35 cellular contexts compared by ENCODE assay signal in genomic region chr4:120400441-120400840, GRCh38.
DNase-seq lines count a peak whose midpoint lies in the region; ATAC-seq, FAIRE-seq and TF ChIP-seq lines count a peak whose summit lies in the region.
"Had no signal": no experiment of that assay in that cellular context is flagged by ENCODE, and none has a peak within 500 bp of the region (broad histone marks: within the 10 kb centered on the region; RNA-seq: fewer than 3 reads in every experiment).

No MANE protein-coding gene starts in this region.

- no peak for TF ChIP-seq POLR2A in H1 (IDR thresholded peaks at IDR 0.05; ENCODE audit: control extremely low read depth in 1 of 2, low read depth in 2 of 2, low read length in 2 of 2)

- no peak overlapping the region for H2BK12ac ChIP-seq in H1 (ENCODE audit: low read depth, low read length)

- no peak for TF ChIP-seq EP300 in H1 (IDR thresholded peaks at IDR 0.05; ENCODE audit: borderline replicate concordance in 1 of 2, low read depth in 2 of 2, low read length in 2 of 2)

- H3K36me3 Mint-ChIP-seq in stimulated activated effector memory CD8-positive, alpha-beta T cell treated with anti-CD3 and anti-CD28 coated beads, Interleukin-12 subunit alpha, Interleukin-12 subunit beta, amount 100 ng/mL, for 72 hours, result no peaks in the 10 kb centered on the region
- no peaks in the 10 kb centered on the region for H3K36me3 Mint-ChIP-seq in activated CD8-positive, alpha-beta T cell treated with anti-CD3 and anti-CD28 coated beads for 36 hours (ENCODE audit: low read depth)
- H3K36me3 Mint-ChIP-seq: CD14-positive monocyte; CD4-positive, alpha-beta memory T cell; CD4-positive, CD25-positive, alpha-beta regulatory T cell; CD8-positive, alpha-beta memory T cell; CD8-positive, alpha-beta T cell had no signal

- no peak overlapping the region for H3K4me2 ChIP-seq in H1 (ENCODE audit: insufficient read depth in 1 of 2, low read depth in 2 of 2, low read length in 2 of 2)
- H3K4me2 ChIP-seq in smooth muscle cell, result peak overlapping the region; percentile 36
- H3K4me2 ChIP-seq: A549; BLaER1; BLaER1 treated with 17β-estradiol and CSF1 and Interleukin-3, amounts not matched to agents 10 nM and 100 nM had no signal

- H3F3A ChIP-seq in smooth muscle cell (ENCODE audit: low read depth), result no peaks in the 10 kb centered on the region

- no peak for ATAC-seq in stimulated activated effector memory CD8-positive, alpha-beta T cell treated with anti-CD3 and anti-CD28 coated beads, Interleukin-12 subunit alpha, Interleukin-12 subunit beta, amount 100 ng/mL, for 72 hours
- no peak for ATAC-seq in activated CD8-positive, alpha-beta T cell treated with anti-CD3 and anti-CD28 coated beads for 36 hours
- ATAC-seq: A549; CD8-positive, alpha-beta T cell had no signal

- H3K79me1 ChIP-seq in H1 (ENCODE audit: low read depth, low read length), result no peaks in the 10 kb centered on the region

- no peak overlapping the region for H2BK120ac ChIP-seq in H1 (replicated peaks; ENCODE audit: low read depth, low read length)

- no peak for FAIRE-seq in H1 (lab: Jason Lieb, UNC)
- FAIRE-seq: A549 had no signal

- H4K8ac ChIP-seq in H1 (ENCODE audit: extremely low read depth, insufficient read depth, low read length), result no peak overlapping the region

- H4K5ac ChIP-seq in H1 (ENCODE audit: insufficient read length, low read depth, low read length), result no peak overlapping the region

- H4K91ac ChIP-seq in H1 (replicated peaks; ENCODE audit: insufficient read length, low read length), result no peak overlapping the region

- H2AFZ ChIP-seq in H1 (ENCODE audit: low read length) (0 out of 2 replicates have a peak overlapping the region, but pooled peaks have one; percentile 29), smooth muscle cell (ENCODE audit: low read depth) (no peak overlapping the region)

- H2AK5ac ChIP-seq in H1 (ENCODE audit: low read depth, low read length), result no peak overlapping the region

- DNase-seq in SJCRH30 (peak; percentile 66 to 80), amniotic epithelial cell (ENCODE audit: low read depth) (peak; percentile 16), H1 (ENCODE audit: low read depth in 1 of 2, low spot score in 2 of 2) (no peak), smooth muscle cell (lab: John Stamatoyannopoulos, UW; ENCODE audit: unreplicated experiment) (no peak), left ventricle myocardium inferior (no peak)
- DNase-seq in stimulated activated effector memory CD8-positive, alpha-beta T cell treated with anti-CD3 and anti-CD28 coated beads, Interleukin-12 subunit alpha, Interleukin-12 subunit beta, amount 100 ng/mL, for 72 hours (ENCODE audit: low spot score in 2 of 2), result no peak
- no peak for DNase-seq in activated CD8-positive, alpha-beta memory T cell treated with anti-CD3 and anti-CD28 coated beads for 24 hours
- DNase-seq in activated CD8-positive, alpha-beta T cell treated with anti-CD3 and anti-CD28 coated beads for 36 hours, result no peak
- DNase-seq: 8988T; ACHN; AML-193; BE2C; C1 segment of cervical spinal cord; Caco-2; Calu3; CD4-positive, alpha-beta memory T cell; CD4-positive, alpha-beta T cell; CD4-positive, CD25-positive, alpha-beta regulatory T cell; CD8-positive, alpha-beta memory T cell; CD8-positive, alpha-beta T cell; COR-L47; DMS 273 treated with DMSO at 0.1 percent for 48 hours; DMS153; DMS53; DMS79; DMS79 treated with DMSO at 0.1 percent for 48 hours; DND-41; EL had no signal

- H3K4me3 Mint-ChIP-seq in stimulated activated effector memory CD8-positive, alpha-beta T cell treated with anti-CD3 and anti-CD28 coated beads, Interleukin-12 subunit alpha, Interleukin-12 subunit beta, amount 100 ng/mL, for 72 hours, result no peak overlapping the region
- no peak overlapping the region for H3K4me3 Mint-ChIP-seq in activated CD8-positive, alpha-beta T cell treated with anti-CD3 and anti-CD28 coated beads for 36 hours
- H3K4me3 Mint-ChIP-seq: B cell; CD14-positive monocyte; CD4-positive, alpha-beta memory T cell; CD4-positive, alpha-beta T cell; CD4-positive, CD25-positive, alpha-beta regulatory T cell; CD8-positive, alpha-beta memory T cell; CD8-positive, alpha-beta T cell had no signal

- CTCF ChIA-PET in H1 (lab: Charles Lee; ENCODE audit: partially characterized antibody), result interaction anchor here (1.0 to 1.2 kb wide), 3 partner anchors 8 to 577 kb away, joined by 3 read pairs; no protein-coding TSS in a partner anchor
- CTCF ChIA-PET in activated CD8-positive, alpha-beta T cell treated with anti-CD3 and anti-CD28 coated beads for 36 hours (lab: Charles Lee), result no interaction called here

- H3K4ac ChIP-seq in H1 (replicated peaks; ENCODE audit: insufficient read length, low read depth, low read length), result no peak overlapping the region

- peaks cover 35% of the 10 kb centered on the region for H3K4me1 ChIP-seq in SJCRH30
- no peaks in the 10 kb centered on the region for H3K4me1 ChIP-seq in H1 (replicated peaks in 1 of 4; ENCODE audit: control insufficient read depth in 3 of 4, insufficient read depth in 4 of 4, low read length in 3 of 4)
- H3K4me1 ChIP-seq in smooth muscle cell (ENCODE audit: low read depth), result peaks cover 4% of the 10 kb centered on the region
- H3K4me1 ChIP-seq in left ventricle myocardium inferior, result no peaks in the 10 kb centered on the region
- H3K4me1 ChIP-seq: A549; BE2C; BLaER1; BLaER1 treated with 17β-estradiol and CSF1 and Interleukin-3, amounts not matched to agents 10 nM and 100 nM; Caco-2 had no signal

- peak overlapping the region; percentile 87 for H3K27ac ChIP-seq in SJCRH30
- no peak overlapping the region for H3K27ac ChIP-seq in H1 (ENCODE audit: low read depth, low read length)
- H3K27ac ChIP-seq in smooth muscle cell (ENCODE audit: low read depth), result no peak overlapping the region
- no peak overlapping the region for H3K27ac ChIP-seq in left ventricle myocardium inferior (replicated peaks)
- H3K27ac ChIP-seq: 22Rv1; A549; BLaER1; BLaER1 treated with 17β-estradiol and CSF1 and Interleukin-3, amounts not matched to agents 10 nM and 100 nM; C4-2B had no signal

- no peak overlapping the region for H3K56ac ChIP-seq in H1 (replicated peaks; ENCODE audit: insufficient read length, low read depth, low read length)

- no peaks in the 10 kb centered on the region for H3K79me2 ChIP-seq in H1 (ENCODE audit: control insufficient read depth in 1 of 2, insufficient read depth in 2 of 2, low read length in 2 of 2)
- no peaks in the 10 kb centered on the region for H3K79me2 ChIP-seq in smooth muscle cell (ENCODE audit: low read depth)

- no peak overlapping the region for H3K14ac ChIP-seq in H1 (ENCODE audit: insufficient read length)

- no peak overlapping the region for H3K23ac ChIP-seq in H1 (ENCODE audit: insufficient read length)

- no peaks in the 10 kb centered on the region for H3K4me1 Mint-ChIP-seq in stimulated activated effector memory CD8-positive, alpha-beta T cell treated with anti-CD3 and anti-CD28 coated beads, Interleukin-12 subunit alpha, Interleukin-12 subunit beta, amount 100 ng/mL, for 72 hours
- H3K4me1 Mint-ChIP-seq in activated CD8-positive, alpha-beta T cell treated with anti-CD3 and anti-CD28 coated beads for 36 hours (ENCODE audit: low read depth), result no peaks in the 10 kb centered on the region
- H3K4me1 Mint-ChIP-seq: B cell; CD14-positive monocyte; CD4-positive, alpha-beta memory T cell; CD4-positive, CD25-positive, alpha-beta regulatory T cell; CD8-positive, alpha-beta memory T cell had no signal

- H4K20me1 ChIP-seq in H1 (replicated peaks in 1 of 2; ENCODE audit: control insufficient read depth in 1 of 2, insufficient read depth in 2 of 2, low read length in 2 of 2) (no peaks in the 10 kb centered on the region), smooth muscle cell (ENCODE audit: low read depth) (no peaks in the 10 kb centered on the region)
- H4K20me1 ChIP-seq: BLaER1; BLaER1 treated with 17β-estradiol and CSF1 and Interleukin-3, amounts not matched to agents 10 nM and 100 nM had no signal

- H3K9me3 ChIP-seq in SJCRH30 (replicated peaks), result no peaks in the 10 kb centered on the region
- no peaks in the 10 kb centered on the region for H3K9me3 ChIP-seq in H1 (ENCODE audit: insufficient read depth in 2 of 2, low read depth in 1 of 2, low read length in 1 of 2)
- H3K9me3 ChIP-seq in smooth muscle cell (replicated peaks; ENCODE audit: low read depth), result no peaks in the 10 kb centered on the region
- H3K9me3 ChIP-seq in left ventricle myocardium inferior (replicated peaks), result no peaks in the 10 kb centered on the region
- H3K9me3 ChIP-seq: A549; BE2C; BLaER1; BLaER1 treated with 17β-estradiol and CSF1 and Interleukin-3, amounts not matched to agents 10 nM and 100 nM; Caco-2 had no signal

- POLR2A ChIA-PET in H1 (lab: Charles Lee; ENCODE audit: partially characterized antibody), result interaction anchor here (0.5 kb wide), 1 partner anchor 427 kb away, joined by 3 read pairs; no protein-coding TSS in a partner anchor
- POLR2A ChIA-PET in activated CD8-positive, alpha-beta T cell treated with anti-CD3 and anti-CD28 coated beads for 36 hours (lab: Charles Lee), result no interaction called here

- intact Hi-C loops in left ventricle myocardium inferior (cut with micrococcal nuclease), result no loop called here
- intact Hi-C loops in activated CD8-positive, alpha-beta T cell treated with anti-CD3 and anti-CD28 coated beads for 36 hours (cut with micrococcal nuclease), result no loop called here

- TF ChIP-seq CTCF in H1 (IDR thresholded peaks at IDR 0.05; ENCODE audit: control extremely low read depth in 1 of 3, insufficient read depth in 1 of 3, low read depth in 1 of 3, low read length in 3 of 3) (no peak), smooth muscle cell (IDR thresholded peaks at IDR 0.05; ENCODE audit: borderline replicate concordance, insufficient read depth, poor library complexity, severe bottlenecking) (no peak), left ventricle myocardium inferior (IDR thresholded peaks at IDR 0.05; ENCODE audit: borderline replicate concordance) (no peak)
- TF ChIP-seq CTCF in activated CD8-positive, alpha-beta T cell treated with anti-CD3 and anti-CD28 coated beads for 36 hours (IDR thresholded peaks at IDR 0.05), result no peak

- H3K23me2 ChIP-seq in H1 (ENCODE audit: low read depth, low read length), result no peaks in the 10 kb centered on the region

- no peak overlapping the region for H3K27ac Mint-ChIP-seq in stimulated activated effector memory CD8-positive, alpha-beta T cell treated with anti-CD3 and anti-CD28 coated beads, Interleukin-12 subunit alpha, Interleukin-12 subunit beta, amount 100 ng/mL, for 72 hours
- H3K27ac Mint-ChIP-seq in activated CD8-positive, alpha-beta T cell treated with anti-CD3 and anti-CD28 coated beads for 36 hours, result no peak overlapping the region
- H3K27ac Mint-ChIP-seq: B cell; CD14-positive monocyte; CD4-positive, alpha-beta memory T cell; CD4-positive, alpha-beta T cell; CD4-positive, CD25-positive, alpha-beta regulatory T cell; CD8-positive, alpha-beta memory T cell; CD8-positive, alpha-beta T cell had no signal

- no peak overlapping the region for H2BK20ac ChIP-seq in H1 (ENCODE audit: low read length)

- H3K4me3 ChIP-seq in SJCRH30 (no peak overlapping the region), H1 (ENCODE audit: extremely low read depth in 1 of 4, insufficient read depth in 2 of 4, low read depth in 3 of 4, low read length in 4 of 4) (no peak overlapping the region), smooth muscle cell (no peak overlapping the region), left ventricle myocardium inferior (no peak overlapping the region)
- H3K4me3 ChIP-seq: A549; BLaER1; BLaER1 treated with 17β-estradiol and CSF1 and Interleukin-3, amounts not matched to agents 10 nM and 100 nM had no signal

- H2BK15ac ChIP-seq in H1 (ENCODE audit: low read length), result no peak overlapping the region

- H3K27me3 Mint-ChIP-seq in activated CD8-positive, alpha-beta T cell treated with anti-CD3 and anti-CD28 coated beads for 36 hours, result peaks cover under 1% of the 10 kb centered on the region
- H3K27me3 Mint-ChIP-seq: B cell; CD4-positive, alpha-beta memory T cell; CD4-positive, CD25-positive, alpha-beta regulatory T cell; CD8-positive, alpha-beta memory T cell had no signal

- H3K27me3 ChIP-seq in SJCRH30 (no peaks in the 10 kb centered on the region), H1 (replicated peaks in 1 of 4; ENCODE audit: control insufficient read depth in 3 of 4, extremely low read depth in 1 of 4, insufficient read depth in 3 of 4, low read length in 3 of 4) (no peaks in the 10 kb centered on the region), smooth muscle cell (ENCODE audit: low read depth) (no peaks in the 10 kb centered on the region), left ventricle myocardium inferior (ENCODE audit: low read depth) (no peaks in the 10 kb centered on the region)
- H3K27me3 ChIP-seq: BE2C; BLaER1; BLaER1 treated with 17β-estradiol and CSF1 and Interleukin-3, amounts not matched to agents 10 nM and 100 nM had no signal

- H3K36me3 ChIP-seq in SJCRH30 (no peaks in the 10 kb centered on the region), H1 (ENCODE audit: control insufficient read depth in 2 of 4, insufficient read depth in 4 of 4, low read length in 3 of 4) (no peaks in the 10 kb centered on the region), smooth muscle cell (ENCODE audit: low read depth) (no peaks in the 10 kb centered on the region), left ventricle myocardium inferior (no peaks in the 10 kb centered on the region)
- H3K36me3 ChIP-seq: BE2C; BLaER1; BLaER1 treated with 17β-estradiol and CSF1 and Interleukin-3, amounts not matched to agents 10 nM and 100 nM had no signal

- no peak for TF ChIP-seq RAD21 in H1 (IDR thresholded peaks at IDR 0.05 in 1 of 2, conservative IDR thresholded peaks at IDR 0.05 in 1 of 2; ENCODE audit: low read depth in 2 of 2, low read length in 2 of 2)

- H3K18ac ChIP-seq in H1 (ENCODE audit: extremely low read depth, low read length), result no peak overlapping the region

- 96% methylated on average over 4 of the region's 4 CpGs; no CpG with 5 or more reads in 1 of the 2 experiments for WGBS in H1 (ENCODE audit: extremely low coverage in 1 of 2, insufficient coverage in 1 of 2, insufficient read length in 1 of 2, insufficient replicate concordance in 2 of 2, low coverage in 1 of 2, low lambda C conversion rate in 2 of 2, missing lambda C conversion rate in 1 of 2), 2 experiments
- WGBS in smooth muscle cell (ENCODE audit: low lambda C conversion rate), result 77% methylated on average over 4 of the region's 4 CpGs

- H3K9ac ChIP-seq in H1 (replicated peaks in 1 of 4; ENCODE audit: extremely low read depth in 1 of 4, low read depth in 3 of 4, low read length in 3 of 4), result no peak overlapping the region
- H3K9ac ChIP-seq in smooth muscle cell (ENCODE audit: low read depth), result no peak overlapping the region
- H3K9ac ChIP-seq: BLaER1; BLaER1 treated with 17β-estradiol and CSF1 and Interleukin-3, amounts not matched to agents 10 nM and 100 nM had no signal

- H3K9me3 Mint-ChIP-seq in stimulated activated effector memory CD8-positive, alpha-beta T cell treated with anti-CD3 and anti-CD28 coated beads, Interleukin-12 subunit alpha, Interleukin-12 subunit beta, amount 100 ng/mL, for 72 hours, result peaks cover 4% of the 10 kb centered on the region
- no peaks in the 10 kb centered on the region for H3K9me3 Mint-ChIP-seq in activated CD8-positive, alpha-beta T cell treated with anti-CD3 and anti-CD28 coated beads for 36 hours
- H3K9me3 Mint-ChIP-seq: CD4-positive, alpha-beta T cell; CD8-positive, alpha-beta T cell had no signal

- H2BK5ac ChIP-seq in H1 (ENCODE audit: low read depth, low read length), result no peak overlapping the region

Comparison
In these comparisons a context has a peak if more than half of its experiments do, and no peak if none do; other contexts are left out.
1. DNase-seq: peak in SJCRH30 (2 of 2) and amniotic epithelial cell (single experiment); none in H1 (0 of 2), smooth muscle cell (single experiment), left ventricle myocardium inferior (single experiment), stimulated activated effector memory CD8-positive, alpha-beta T cell treated with anti-CD3 and anti-CD28 coated beads, Interleukin-12 subunit alpha, Interleukin-12 subunit beta, amount 100 ng/mL, for 72 hours (0 of 2), activated CD8-positive, alpha-beta memory T cell treated with anti-CD3 and anti-CD28 coated beads for 24 hours (single experiment) and activated CD8-positive, alpha-beta T cell treated with anti-CD3 and anti-CD28 coated beads for 36 hours (single experiment).